In the genomic region with DNA sequence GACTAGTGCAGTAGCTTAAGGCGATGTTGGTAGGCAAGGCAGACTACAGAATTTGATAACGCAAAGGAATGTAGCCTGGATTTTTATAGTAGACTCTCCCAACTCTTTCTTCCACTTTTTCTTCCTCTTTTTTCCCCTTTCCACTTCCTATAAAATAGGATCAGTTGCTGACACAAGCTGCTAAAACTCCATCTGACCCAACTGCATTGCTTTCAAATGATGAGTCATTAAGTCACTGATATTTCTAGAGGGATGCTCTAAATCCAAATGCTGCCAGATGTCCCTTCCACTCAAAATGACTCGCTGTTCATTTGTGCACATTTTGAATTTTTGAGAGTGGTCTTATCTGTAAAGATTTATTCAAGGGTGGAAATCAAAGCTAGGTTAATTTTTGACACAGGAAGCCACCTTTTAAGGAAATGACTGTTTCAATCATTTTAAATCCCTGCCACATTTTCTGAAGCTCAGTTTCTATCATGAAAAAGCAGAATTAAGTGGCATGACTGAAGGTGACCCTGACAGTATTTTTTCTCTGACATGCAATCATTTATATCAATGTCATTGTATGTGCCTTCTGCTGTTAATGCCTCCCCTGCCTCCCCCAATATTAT, we compare ENCODE assay signal across 1 cellular context.
TF ChIP-seq lines count a peak whose summit lies in the region.

No MANE protein-coding gene starts in this region.

TF ChIP-seq in H1, 55 proteins besides CTCF, POLR2A, EP300 and RAD21:
- TF ChIP-seq TCF12 (IDR thresholded peaks at IDR 0.05; ENCODE audit: low read depth, low read length): no peak
- TF ChIP-seq EZH2 (IDR thresholded peaks at IDR 0.05; ENCODE audit: low read depth, low read length, severe bottlenecking): no peak
